ENCODE assay signal across 23 cellular contexts in genomic region chr16:77944631-77945030, GRCh38.
"Had no signal": no experiment of that assay in that cellular context is flagged by ENCODE, and none has a peak within 500 bp of the region (broad histone marks: within the 10 kb centered on the region; RNA-seq: fewer than 3 reads in every experiment).

No MANE protein-coding gene starts in this region.

- H3K36me3 ChIP-seq: ascending aorta, Peyer's patch had no signal

- H3K4me3 ChIP-seq: ascending aorta, Peyer's patch had no signal

- ATAC-seq: activated naive CD4-positive, alpha-beta T cell treated with anti-CD3 and anti-CD28 coated beads, Interleukin-2, amount 50 U/mL, for 72 hours; activated naive CD8-positive, alpha-beta T cell treated with anti-CD3 and anti-CD28 coated beads, Interleukin-2, amount 50 U/mL, for 24 hours; activated T-cell treated with anti-CD3 and anti-CD28 coated beads, Interleukin-2, amount 50 U/mL, for 4 hours had no signal

- H3K27me3 ChIP-seq: ascending aorta, Peyer's patch had no signal

- DNase-seq: activated B cell treated with CpG ODN at 0.5 μM for 24 hours; activated CD4-positive, alpha-beta T cell treated with anti-CD3 and anti-CD28 coated beads for 1 hour; activated CD4-positive, alpha-beta T cell treated with anti-CD3 and anti-CD28 coated beads, Interleukin-2, amount 10 ng/mL, durations not matched to agents 24 days and 14 days; activated CD4-positive, alpha-beta T cell treated with anti-CD3 and anti-CD28 coated beads, Interleukin-2, amount 50 U/mL, for 48 hours; activated CD8-positive, alpha-beta memory T cell treated with anti-CD3 and anti-CD28 coated beads for 24 hours; activated effector memory CD4-positive, alpha-beta T cell treated with anti-CD3 and anti-CD28 coated beads, Interleukin-2, amount 50 U/mL, for 16 hours; activated naive CD4-positive, alpha-beta T cell treated with Interleukin-2 at 50 U/mL for 16 hours; activated naive CD8-positive, alpha-beta T cell treated with anti-CD3 and anti-CD28 coated beads, Interleukin-2, amount 50 U/mL, for 24 hours; activated T-cell treated with anti-CD3 and anti-CD28 coated beads, Interleukin-2, amount 50 U/mL, for 4 hours; amniotic stem cell; NCI-H1092; NCI-H1436 treated with DMSO at 0.1 percent for 48 hours; NCI-H2029; NCI-H2107; NCI-H226; NCI-H69; Peyer's patch; SHP77; T-helper 9 cell had no signal

- H3K4me1 ChIP-seq: Peyer's patch had no signal

- H3K27ac ChIP-seq: KMS-11, Peyer's patch, RWPE1 had no signal

- H3K9me3 ChIP-seq: ascending aorta, Peyer's patch had no signal
